In genomic region chr4:1713003-1713397, GRCh38 we compare ENCODE assay signal across 8 cellular contexts. TPM values are rescaled to one million over a fixed set of nuclear protein-coding genes. Genes with fewer than 3 reads are reported as not detected.
DNase-seq lines count a peak whose midpoint lies in the region; ATAC-seq and TF ChIP-seq lines count a peak whose summit lies in the region.

No MANE protein-coding gene starts in this region.

- peaks cover 4% of the 10 kb centered on the region for H3K36me3 ChIP-seq in iPS-18a (ENCODE audit: control insufficient read depth, low read depth, low read length)
- H3K36me3 ChIP-seq in stomach smooth muscle (ENCODE audit: control insufficient read depth in 2 of 2, insufficient read depth in 2 of 2, low read length in 2 of 2), result peaks cover 5 to 14% of the 10 kb centered on the region in 2 donors

- no peak overlapping the region for H3K27ac ChIP-seq in iPS-18a (ENCODE audit: low read length)
- H3K27ac ChIP-seq in stomach smooth muscle (ENCODE audit: low read length), result peak overlapping the region; percentile 93

- no peaks in the 10 kb centered on the region for H3K27me3 Mint-ChIP-seq in activated T-helper 1 cell treated with anti-CD3 and anti-CD28 coated beads, Interleukin-12 subunit alpha, Interleukin-12 subunit beta, Interleukin-2, Interleukin-4 antibody, amounts not matched to agents 30 ng/mL and 10 ng/mL and 1 ng/mL, durations not matched to agents 14 hours and 24 hours and 36 hours (ENCODE audit: insufficient read depth)

- in situ Hi-C loops in GM13976 (cut with MboI; ENCODE audit: low sequenced_read_pairs, unreplicated experiment), result no loop called here

- peaks cover 5% of the 10 kb centered on the region for H3K27me3 ChIP-seq in iPS-18a (ENCODE audit: control insufficient read depth, insufficient read depth, low read length)
- no peaks in the 10 kb centered on the region for H3K27me3 ChIP-seq in stomach smooth muscle (ENCODE audit: control insufficient read depth in 1 of 2, insufficient read depth in 2 of 2, low read length in 2 of 2)

- H3K9me3 ChIP-seq in iPS-18a (ENCODE audit: control insufficient read depth, low read depth, low read length) (no peaks in the 10 kb centered on the region), stomach smooth muscle (ENCODE audit: control insufficient read depth in 2 of 2, low read length in 2 of 2) (no peaks in the 10 kb centered on the region)

- peak overlapping the region; percentile 95 for H3K4me3 Mint-ChIP-seq in activated T-helper 1 cell treated with anti-CD3 and anti-CD28 coated beads, Interleukin-12 subunit alpha, Interleukin-12 subunit beta, Interleukin-2, Interleukin-4 antibody, amounts not matched to agents 30 ng/mL and 10 ng/mL and 1 ng/mL, durations not matched to agents 14 hours and 24 hours and 36 hours

- peak overlapping the region; percentile 89 for H3K27ac Mint-ChIP-seq in activated T-helper 1 cell treated with anti-CD3 and anti-CD28 coated beads, Interleukin-12 subunit alpha, Interleukin-12 subunit beta, Interleukin-2, Interleukin-4 antibody, amounts not matched to agents 30 ng/mL and 10 ng/mL and 1 ng/mL, durations not matched to agents 14 hours and 24 hours and 36 hours

- ATAC-seq in GM18873 (IDR thresholded peaks at IDR 0.05; ENCODE audit: low FRiP score, unreplicated experiment) (peak; percentile 3), HG03045 (IDR thresholded peaks at IDR 0.05; ENCODE audit: unreplicated experiment) (peak; percentile 2)

- H3K9ac ChIP-seq in iPS-18a (ENCODE audit: low read length), result peak overlapping the region; percentile 82
- H3K9ac ChIP-seq in stomach smooth muscle (ENCODE audit: low read length in 2 of 2), result peak overlapping the region; percentile 66 to 78

- peaks cover 58% of the 10 kb centered on the region for H3K4me1 Mint-ChIP-seq in activated T-helper 1 cell treated with anti-CD3 and anti-CD28 coated beads, Interleukin-12 subunit alpha, Interleukin-12 subunit beta, Interleukin-2, Interleukin-4 antibody, amounts not matched to agents 30 ng/mL and 10 ng/mL and 1 ng/mL, durations not matched to agents 14 hours and 24 hours and 36 hours (ENCODE audit: low read depth)

- intact Hi-C loops in activated T-helper 1 cell treated with anti-CD3 and anti-CD28 coated beads, Interleukin-12 subunit alpha, Interleukin-12 subunit beta, Interleukin-2, Interleukin-4 antibody, amounts not matched to agents 30 ng/mL and 10 ng/mL and 1 ng/mL, durations not matched to agents 14 hours and 24 hours and 36 hours (cut with micrococcal nuclease), result loop anchor here (2.0 to 5.0 kb wide), 7 partner anchors 14 to 931 kb away; partner anchors contain the start of genes CFAP99, FGFRL1, MXD4 and NSD2

- TF ChIP-seq CTCF in GM13976 (IDR thresholded peaks at IDR 0.05; ENCODE audit: borderline replicate concordance, control extremely low read depth, extremely low read depth, insufficient read depth, missing control alignments), result no peak

- peaks cover 8% of the 10 kb centered on the region for H3K4me1 ChIP-seq in iPS-18a (ENCODE audit: control insufficient read depth, low read depth, low read length)
- H3K4me1 ChIP-seq in stomach smooth muscle (ENCODE audit: control insufficient read depth, insufficient read depth, low read length), result peaks cover 27% of the 10 kb centered on the region

- H3K36me3 Mint-ChIP-seq in activated T-helper 1 cell treated with anti-CD3 and anti-CD28 coated beads, Interleukin-12 subunit alpha, Interleukin-12 subunit beta, Interleukin-2, Interleukin-4 antibody, amounts not matched to agents 30 ng/mL and 10 ng/mL and 1 ng/mL, durations not matched to agents 14 hours and 24 hours and 36 hours (ENCODE audit: low read depth), result peaks cover 27% of the 10 kb centered on the region

- peak overlapping the region; percentile 95 for H3K4me3 ChIP-seq in iPS-18a (ENCODE audit: low read length)
- peak overlapping the region; percentile 84 to 92 for H3K4me3 ChIP-seq in stomach smooth muscle (ENCODE audit: low read length in 2 of 2)

- DNase-seq in activated T-helper 1 cell treated with anti-CD3 and anti-CD28 coated beads, Interleukin-12 subunit alpha, Interleukin-12 subunit beta, Interleukin-2, Interleukin-4 antibody, amounts not matched to agents 30 ng/mL and 10 ng/mL and 1 ng/mL, durations not matched to agents 14 hours and 24 hours and 36 hours (ENCODE audit: low spot score), result no peak
- no peak for DNase-seq in T-helper 9 cell
- DNase-seq in GM13976 (ENCODE audit: low spot score), result no peak
- no peak for DNase-seq in mucosa of gallbladder (ENCODE audit: low spot score)

- no peaks in the 10 kb centered on the region for H3K9me3 Mint-ChIP-seq in activated T-helper 1 cell treated with anti-CD3 and anti-CD28 coated beads, Interleukin-12 subunit alpha, Interleukin-12 subunit beta, Interleukin-2, Interleukin-4 antibody, amounts not matched to agents 30 ng/mL and 10 ng/mL and 1 ng/mL, durations not matched to agents 14 hours and 24 hours and 36 hours

RNA-seq across cellular contexts. Expression of gene SLBP, which starts 0.9 kb away (rescaled TPM):
- 136 and 140 TPM in 2 replicates for total RNA-seq in activated T-helper 1 cell treated with anti-CD3 and anti-CD28 coated beads, Interleukin-12 subunit alpha, Interleukin-12 subunit beta, Interleukin-2, Interleukin-4 antibody, amounts not matched to agents 30 ng/mL and 10 ng/mL and 1 ng/mL, durations not matched to agents 14 hours and 24 hours and 36 hours
- 26.4 TPM for total RNA-seq in mucosa of gallbladder

RNA-seq across cellular contexts. Expression of gene TMEM129, which starts 8.1 kb away (rescaled TPM):
- 27.4 and 28.4 TPM in 2 replicates for total RNA-seq in activated T-helper 1 cell treated with anti-CD3 and anti-CD28 coated beads, Interleukin-12 subunit alpha, Interleukin-12 subunit beta, Interleukin-2, Interleukin-4 antibody, amounts not matched to agents 30 ng/mL and 10 ng/mL and 1 ng/mL, durations not matched to agents 14 hours and 24 hours and 36 hours
- total RNA-seq in mucosa of gallbladder, result 60.5 TPM

RNA-seq across cellular contexts. Expression of gene TACC3, which starts 8.3 kb away (rescaled TPM):
- 134 and 139 TPM in 2 replicates for total RNA-seq in activated T-helper 1 cell treated with anti-CD3 and anti-CD28 coated beads, Interleukin-12 subunit alpha, Interleukin-12 subunit beta, Interleukin-2, Interleukin-4 antibody, amounts not matched to agents 30 ng/mL and 10 ng/mL and 1 ng/mL, durations not matched to agents 14 hours and 24 hours and 36 hours
- total RNA-seq in mucosa of gallbladder, result 16.2 TPM

RNA-seq across cellular contexts. Expression of gene FAM53A, which starts 28.9 kb away (rescaled TPM):
- total RNA-seq in activated T-helper 1 cell treated with anti-CD3 and anti-CD28 coated beads, Interleukin-12 subunit alpha, Interleukin-12 subunit beta, Interleukin-2, Interleukin-4 antibody, amounts not matched to agents 30 ng/mL and 10 ng/mL and 1 ng/mL, durations not matched to agents 14 hours and 24 hours and 36 hours, result 2.5 and 5.5 TPM in 2 replicates
- 1.6 TPM for total RNA-seq in mucosa of gallbladder
